In genomic region chr11:7671807-7672206, GRCh38 we compare ENCODE assay signal across 11 cellular contexts. TPM values are rescaled to one million over a fixed set of nuclear protein-coding genes. Genes with fewer than 3 reads are reported as not detected.
A peak's percentile ranks its signal among the peaks of the same experiment; 100 is the strongest.
DNase-seq lines count a peak whose midpoint lies in the region; ATAC-seq and TF ChIP-seq lines count a peak whose summit lies in the region.
"Had no signal": no experiment of that assay in that cellular context is flagged by ENCODE, and none has a peak within 500 bp of the region (broad histone marks: within the 10 kb centered on the region; RNA-seq: fewer than 3 reads in every experiment).

No MANE protein-coding gene starts in this region.

- intact Hi-C loops in activated CD8-positive, alpha-beta T cell treated with anti-CD3 and anti-CD28 coated beads for 36 hours (cut with micrococcal nuclease): no loop called here

- no peaks in the 10 kb centered on the region; the same call in 1 of the 2 replicates for H3K27me3 ChIP-seq in H7 (ENCODE audit: control insufficient read depth, insufficient read depth, low read length)
- H3K27me3 ChIP-seq: adrenal gland had no signal

- POLR2A ChIA-PET in activated CD8-positive, alpha-beta T cell treated with anti-CD3 and anti-CD28 coated beads for 36 hours (lab: Charles Lee): no interaction called here
- POLR2A ChIA-PET in activated CD8-positive, alpha-beta T cell treated with anti-CD3 and anti-CD28 coated beads, Interleukin-2, amount 10 ng/mL, durations not matched to agents 7 days and 5 days (lab: Charles Lee): no interaction called here

- no peak overlapping the region for H3K27ac Mint-ChIP-seq in activated CD8-positive, alpha-beta T cell treated with anti-CD3 and anti-CD28 coated beads for 36 hours
- no peak overlapping the region for H3K27ac Mint-ChIP-seq in activated CD8-positive, alpha-beta T cell treated with anti-CD3 and anti-CD28 coated beads, Interleukin-2, amount 10 ng/mL, durations not matched to agents 7 days and 5 days
- H3K27ac Mint-ChIP-seq in stimulated activated naive CD8-positive, alpha-beta T cell treated with anti-CD3 and anti-CD28 coated beads, Interleukin-15, amount 100 ng/mL, for 72 hours: no peak overlapping the region

- peak; percentile 67 for ATAC-seq in activated CD8-positive, alpha-beta T cell treated with anti-CD3 and anti-CD28 coated beads for 36 hours
- no peak for ATAC-seq in activated CD8-positive, alpha-beta T cell treated with anti-CD3 and anti-CD28 coated beads, Interleukin-2, amount 10 ng/mL, durations not matched to agents 7 days and 5 days
- ATAC-seq in HG03571 (IDR thresholded peaks at IDR 0.05; ENCODE audit: unreplicated experiment): peak; percentile 53
- ATAC-seq in stimulated activated naive CD8-positive, alpha-beta T cell treated with anti-CD3 and anti-CD28 coated beads, Interleukin-15, amount 100 ng/mL, for 72 hours: peak; percentile 81

- no peaks in the 10 kb centered on the region for H3K36me3 Mint-ChIP-seq in activated CD8-positive, alpha-beta T cell treated with anti-CD3 and anti-CD28 coated beads for 36 hours (ENCODE audit: low read depth)
- no peaks in the 10 kb centered on the region for H3K36me3 Mint-ChIP-seq in activated CD8-positive, alpha-beta T cell treated with anti-CD3 and anti-CD28 coated beads, Interleukin-2, amount 10 ng/mL, durations not matched to agents 7 days and 5 days (ENCODE audit: low read depth)

- H3K27me3 Mint-ChIP-seq in activated CD8-positive, alpha-beta T cell treated with anti-CD3 and anti-CD28 coated beads for 36 hours: peaks cover 48% of the 10 kb centered on the region
- H3K27me3 Mint-ChIP-seq in activated CD8-positive, alpha-beta T cell treated with anti-CD3 and anti-CD28 coated beads, Interleukin-2, amount 10 ng/mL, durations not matched to agents 7 days and 5 days (ENCODE audit: low read depth): peaks cover 31% of the 10 kb centered on the region
- H3K27me3 Mint-ChIP-seq in stimulated activated naive CD8-positive, alpha-beta T cell treated with anti-CD3 and anti-CD28 coated beads, Interleukin-15, amount 100 ng/mL, for 72 hours: peaks cover 50% of the 10 kb centered on the region

- peaks cover 8% of the 10 kb centered on the region for H3K36me3 ChIP-seq in H7 (replicated peaks; ENCODE audit: control insufficient read depth, insufficient read depth, low read length)
- H3K36me3 ChIP-seq: adrenal gland had no signal

- no peak for TF ChIP-seq CTCF in activated CD8-positive, alpha-beta T cell treated with anti-CD3 and anti-CD28 coated beads for 36 hours (IDR thresholded peaks at IDR 0.05)

- CTCF ChIA-PET in activated CD8-positive, alpha-beta T cell treated with anti-CD3 and anti-CD28 coated beads for 36 hours (lab: Charles Lee): no interaction called here
- CTCF ChIA-PET in activated CD8-positive, alpha-beta T cell treated with anti-CD3 and anti-CD28 coated beads, Interleukin-2, amount 10 ng/mL, durations not matched to agents 7 days and 5 days (lab: Charles Lee): no interaction called here

- no peak overlapping the region for H3K4me3 ChIP-seq in H7 (ENCODE audit: insufficient read depth, low read depth, low read length)
- H3K4me3 ChIP-seq: adrenal gland had no signal

- no peaks in the 10 kb centered on the region for H3K9me3 Mint-ChIP-seq in activated CD8-positive, alpha-beta T cell treated with anti-CD3 and anti-CD28 coated beads for 36 hours
- no peaks in the 10 kb centered on the region for H3K9me3 Mint-ChIP-seq in activated CD8-positive, alpha-beta T cell treated with anti-CD3 and anti-CD28 coated beads, Interleukin-2, amount 10 ng/mL, durations not matched to agents 7 days and 5 days (ENCODE audit: insufficient read depth)
- H3K9me3 Mint-ChIP-seq in stimulated activated naive CD8-positive, alpha-beta T cell treated with anti-CD3 and anti-CD28 coated beads, Interleukin-15, amount 100 ng/mL, for 72 hours: no peaks in the 10 kb centered on the region

- peak; percentile 59 for DNase-seq in activated CD8-positive, alpha-beta T cell treated with anti-CD3 and anti-CD28 coated beads for 36 hours
- DNase-seq in activated CD8-positive, alpha-beta T cell treated with anti-CD3 and anti-CD28 coated beads, Interleukin-2, amount 10 ng/mL, durations not matched to agents 7 days and 5 days: no peak
- DNase-seq in H7 (peak; percentile 2), NCI-H2107 (lab: John Stamatoyannopoulos, UW) (no peak), NOMO-1 treated with DMSO at 0.1 percent for 48 hours (lab: John Stamatoyannopoulos, UW; ENCODE audit: unreplicated experiment) (no peak), NCI-H2196 (lab: John Stamatoyannopoulos, UW; ENCODE audit: unreplicated experiment) (no peak)
- peak in 1 of 2 donors; percentile 61 for DNase-seq in stimulated activated naive CD8-positive, alpha-beta T cell treated with anti-CD3 and anti-CD28 coated beads, Interleukin-15, amount 100 ng/mL, for 72 hours
- DNase-seq: NCI-H1092 had no signal

- peaks cover 11% of the 10 kb centered on the region for H3K4me1 Mint-ChIP-seq in activated CD8-positive, alpha-beta T cell treated with anti-CD3 and anti-CD28 coated beads for 36 hours (ENCODE audit: low read depth)
- H3K4me1 Mint-ChIP-seq in activated CD8-positive, alpha-beta T cell treated with anti-CD3 and anti-CD28 coated beads, Interleukin-2, amount 10 ng/mL, durations not matched to agents 7 days and 5 days (ENCODE audit: low read depth): peaks cover 5% of the 10 kb centered on the region
- H3K4me1 Mint-ChIP-seq in stimulated activated naive CD8-positive, alpha-beta T cell treated with anti-CD3 and anti-CD28 coated beads, Interleukin-15, amount 100 ng/mL, for 72 hours: peaks cover 36% of the 10 kb centered on the region

- H3K4me3 Mint-ChIP-seq in activated CD8-positive, alpha-beta T cell treated with anti-CD3 and anti-CD28 coated beads for 36 hours: no peak overlapping the region
- H3K4me3 Mint-ChIP-seq in activated CD8-positive, alpha-beta T cell treated with anti-CD3 and anti-CD28 coated beads, Interleukin-2, amount 10 ng/mL, durations not matched to agents 7 days and 5 days: no peak overlapping the region
- peak overlapping the region; percentile 48 to 57 for H3K4me3 Mint-ChIP-seq in stimulated activated naive CD8-positive, alpha-beta T cell treated with anti-CD3 and anti-CD28 coated beads, Interleukin-15, amount 100 ng/mL, for 72 hours

RNA-seq across cellular contexts. Expression of gene CYB5R2, which starts 1.5 kb away (rescaled TPM):
- 1 to 10 TPM; 4.2 to 4.9 TPM for total RNA-seq in activated CD8-positive, alpha-beta T cell treated with anti-CD3 and anti-CD28 coated beads for 36 hours
- total RNA-seq in activated CD8-positive, alpha-beta T cell treated with anti-CD3 and anti-CD28 coated beads, Interleukin-2, amount 10 ng/mL, durations not matched to agents 7 days and 5 days: under 1 TPM; 0.24 to 0.55 TPM
- 53.0 and 63.2 TPM in 2 replicates for total RNA-seq in H7 (2014; rRNA removed; shearing (Covaris generic))

RNA-seq across cellular contexts. Expression of gene OVCH2, which starts 34.5 kb away (rescaled TPM):
- not detected for total RNA-seq in activated CD8-positive, alpha-beta T cell treated with anti-CD3 and anti-CD28 coated beads for 36 hours
- total RNA-seq in activated CD8-positive, alpha-beta T cell treated with anti-CD3 and anti-CD28 coated beads, Interleukin-2, amount 10 ng/mL, durations not matched to agents 7 days and 5 days: not detected
- 0.66 TPM in 1 of 2 replicates, not detected in the other for total RNA-seq in H7 (2014; rRNA removed; shearing (Covaris generic))
- total RNA-seq: adrenal gland, frontal cortex had no signal

Comparison
In these comparisons a context has a peak if more than half of its experiments do, and no peak if none do; other contexts are left out.
1. DNase-seq: peak in activated CD8-positive, alpha-beta T cell treated with anti-CD3 and anti-CD28 coated beads for 36 hours (single experiment) and H7 (single experiment); none in activated CD8-positive, alpha-beta T cell treated with anti-CD3 and anti-CD28 coated beads, Interleukin-2, amount 10 ng/mL, durations not matched to agents 7 days and 5 days (single experiment), NCI-H2107 (single experiment), NOMO-1 treated with DMSO at 0.1 percent for 48 hours (single experiment) and NCI-H2196 (single experiment).
2. H3K4me3 Mint-ChIP-seq: peak in stimulated activated naive CD8-positive, alpha-beta T cell treated with anti-CD3 and anti-CD28 coated beads, Interleukin-15, amount 100 ng/mL, for 72 hours (2 of 2); none in activated CD8-positive, alpha-beta T cell treated with anti-CD3 and anti-CD28 coated beads for 36 hours (single experiment) and activated CD8-positive, alpha-beta T cell treated with anti-CD3 and anti-CD28 coated beads, Interleukin-2, amount 10 ng/mL, durations not matched to agents 7 days and 5 days (single experiment).